8 cellular contexts compared by ENCODE assay signal in the genomic region with DNA sequence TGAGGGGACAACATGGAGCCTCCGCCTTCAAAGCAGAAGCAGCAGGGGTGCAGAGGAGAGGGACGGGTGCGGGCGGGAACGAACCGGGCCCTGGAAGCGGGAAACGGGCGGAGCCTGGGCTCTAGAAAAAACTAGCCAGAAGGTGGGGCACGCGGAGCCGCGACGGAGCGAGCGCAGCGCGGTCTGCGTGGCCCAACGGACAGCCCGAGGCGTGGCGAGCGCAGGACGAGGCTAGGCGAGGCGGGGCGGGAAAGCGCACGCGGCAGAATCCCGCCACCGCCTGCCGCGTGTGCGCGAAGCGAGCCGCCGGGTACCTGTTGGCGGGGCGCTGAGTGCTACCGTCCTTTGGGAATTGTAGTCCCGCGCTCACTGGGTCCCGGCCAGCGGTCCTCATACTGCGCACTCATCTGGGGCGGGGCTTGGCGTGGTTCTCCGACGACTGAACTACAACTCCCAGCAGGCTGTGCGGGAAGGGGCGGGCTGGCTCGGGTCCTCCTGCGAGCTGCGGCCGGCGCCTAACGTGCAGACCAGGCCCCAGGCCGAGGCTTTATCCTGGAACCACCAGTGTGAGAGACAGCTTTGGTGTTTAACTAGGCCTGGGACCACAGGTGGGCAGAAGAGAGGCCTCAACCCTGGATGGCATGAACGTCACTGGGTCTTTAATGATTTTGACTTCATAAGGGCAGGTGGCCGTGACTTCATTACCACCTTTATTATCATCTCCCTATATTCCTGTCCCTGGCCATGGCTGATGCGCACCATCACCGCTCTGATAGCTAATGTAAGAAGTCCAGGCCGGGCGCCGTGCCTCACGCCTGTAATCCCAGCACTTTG. TPM values are rescaled to one million over a fixed set of nuclear protein-coding genes. Genes with fewer than 3 reads are reported as not detected.
A peak's percentile ranks its signal among the peaks of the same experiment; 100 is the strongest.
DNase-seq lines count a peak whose midpoint lies in the region; ATAC-seq and TF ChIP-seq lines count a peak whose summit lies in the region.

A gene with protein sequence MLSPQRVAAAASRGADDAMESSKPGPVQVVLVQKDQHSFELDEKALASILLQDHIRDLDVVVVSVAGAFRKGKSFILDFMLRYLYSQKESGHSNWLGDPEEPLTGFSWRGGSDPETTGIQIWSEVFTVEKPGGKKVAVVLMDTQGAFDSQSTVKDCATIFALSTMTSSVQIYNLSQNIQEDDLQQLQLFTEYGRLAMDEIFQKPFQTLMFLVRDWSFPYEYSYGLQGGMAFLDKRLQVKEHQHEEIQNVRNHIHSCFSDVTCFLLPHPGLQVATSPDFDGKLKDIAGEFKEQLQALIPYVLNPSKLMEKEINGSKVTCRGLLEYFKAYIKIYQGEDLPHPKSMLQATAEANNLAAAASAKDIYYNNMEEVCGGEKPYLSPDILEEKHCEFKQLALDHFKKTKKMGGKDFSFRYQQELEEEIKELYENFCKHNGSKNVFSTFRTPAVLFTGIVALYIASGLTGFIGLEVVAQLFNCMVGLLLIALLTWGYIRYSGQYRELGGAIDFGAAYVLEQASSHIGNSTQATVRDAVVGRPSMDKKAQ (minus strand): TSS at position 55 of the 834 bp plus-strand sequence. CDS start 41 bp downstream, at position 14.

- H3K27ac ChIP-seq in temporal lobe (ENCODE audit: low read depth, low read length): peak within 1 kb of the TSS; percentile 76

- peak; percentile 98 for DNase-seq in NCI-H1048 (lab: John Stamatoyannopoulos, UW)
- DNase-seq in SKM-1 treated with dmso at 0.1 percent for 144 hours (lab: John Stamatoyannopoulos, UW; ENCODE audit: unreplicated experiment): peak; percentile 95
- peak; percentile 93 for DNase-seq in glomerular visceral epithelial cell (ENCODE audit: extremely low spot score)
- peak; percentile 96 for DNase-seq in omental fat pad (ENCODE audit: low spot score)

- peak; percentile 85 for ATAC-seq in HG02588 (IDR thresholded peaks at IDR 0.05; ENCODE audit: unreplicated experiment)
- ATAC-seq in omental fat pad (ENCODE audit: low FRiP score): peak; percentile 96

- no peak for TF ChIP-seq CTCF in omental fat pad (IDR thresholded peaks at IDR 0.05)

- peaks cover 3% of the 10 kb centered on the region for H3K36me3 Mint-ChIP-seq in activated naive CD8-positive, alpha-beta T cell

- peak within 1 kb of the TSS; percentile 82 for H3K4me3 ChIP-seq in GM08714 (ENCODE audit: low read length)

- peaks cover 39% of the 10 kb centered on the region for H3K4me1 Mint-ChIP-seq in activated naive CD8-positive, alpha-beta T cell (ENCODE audit: low read depth)

- H3K9me3 Mint-ChIP-seq in activated naive CD8-positive, alpha-beta T cell (ENCODE audit: low read depth): no peaks in the 10 kb centered on the region

- no peaks in the 10 kb centered on the region for H3K27me3 Mint-ChIP-seq in activated naive CD8-positive, alpha-beta T cell

- H3K4me3 Mint-ChIP-seq in activated naive CD8-positive, alpha-beta T cell: peak within 1 kb of the TSS; percentile 86

- peak within 1 kb of the TSS; percentile 83 for H3K27ac Mint-ChIP-seq in activated naive CD8-positive, alpha-beta T cell

RNA-seq across cellular contexts. Expression of the gene that starts here (rescaled TPM):
- total RNA-seq in omental fat pad: 100 to 1,000 TPM in 1 of 4 donors, 10 to 100 TPM in 3; 84.4 to 100 (median 86.5) TPM
- total RNA-seq in temporal lobe: 15.0 TPM

Comparison
In these comparisons a context has a peak if more than half of its experiments do, and no peak if none do; other contexts are left out.
1. Peak in every context shown above with its lines: DNase-seq, ATAC-seq, H3K4me3 ChIP-seq and H3K27ac ChIP-seq.